In genomic region chr11:43573233-43573632, GRCh38 we compare ENCODE assay signal across 8 cellular contexts.
A peak's percentile ranks its signal among the peaks of the same experiment; 100 is the strongest.
DNase-seq lines count a peak whose midpoint lies in the region; ATAC-seq and TF ChIP-seq lines count a peak whose summit lies in the region.

No MANE protein-coding gene starts in this region.

- H3K27ac Mint-ChIP-seq in activated CD4-positive, alpha-beta T cell treated with anti-CD3 and anti-CD28 coated beads, Interleukin-2, amount 10 ng/mL, durations not matched to agents 7 days and 5 days = no peak overlapping the region
- H3K27ac Mint-ChIP-seq in brain = no peak overlapping the region
- H3K27ac Mint-ChIP-seq in activated CD8-positive, alpha-beta memory T cell treated with anti-CD3 and anti-CD28 coated beads, Interleukin-2, amount 10 ng/mL, durations not matched to agents 7 days and 5 days = no peak overlapping the region

- H3K27me3 ChIP-seq in transverse colon = peaks cover 85% of the 10 kb centered on the region

- peaks cover 5 to 24% (median 13%) of the 10 kb centered on the region in 4 donors for H3K4me1 ChIP-seq in transverse colon

- peaks cover 82% of the 10 kb centered on the region for H3K27me3 Mint-ChIP-seq in activated CD4-positive, alpha-beta T cell treated with anti-CD3 and anti-CD28 coated beads, Interleukin-2, amount 10 ng/mL, durations not matched to agents 7 days and 5 days
- H3K27me3 Mint-ChIP-seq in brain = peaks cover 49% of the 10 kb centered on the region
- peaks cover 95% of the 10 kb centered on the region for H3K27me3 Mint-ChIP-seq in activated CD8-positive, alpha-beta memory T cell treated with anti-CD3 and anti-CD28 coated beads, Interleukin-2, amount 10 ng/mL, durations not matched to agents 7 days and 5 days

- H3K36me3 ChIP-seq in transverse colon = no peaks in the 10 kb centered on the region

- H3K27ac ChIP-seq in transverse colon = no peak overlapping the region

- no peak for ATAC-seq in activated CD8-positive, alpha-beta memory T cell treated with anti-CD3 and anti-CD28 coated beads, Interleukin-2, amount 10 ng/mL, durations not matched to agents 7 days and 5 days

- peak; percentile 68 for TF ChIP-seq CTCF in NB4 (IDR thresholded peaks at IDR 0.05; ENCODE audit: low read depth, low read length)
- TF ChIP-seq CTCF in brain (conservative IDR thresholded peaks at IDR 0.05) = peak; percentile 65 to 80
- TF ChIP-seq CTCF in transverse colon (IDR thresholded peaks at IDR 0.05) = peak in 2 of 5 experiments; percentile 26 to 39

- H3K4me1 Mint-ChIP-seq in activated CD4-positive, alpha-beta T cell treated with anti-CD3 and anti-CD28 coated beads, Interleukin-2, amount 10 ng/mL, durations not matched to agents 7 days and 5 days = peaks cover 18% of the 10 kb centered on the region
- H3K4me1 Mint-ChIP-seq in brain = peaks cover 52% of the 10 kb centered on the region
- peaks cover 17% of the 10 kb centered on the region for H3K4me1 Mint-ChIP-seq in activated CD8-positive, alpha-beta memory T cell treated with anti-CD3 and anti-CD28 coated beads, Interleukin-2, amount 10 ng/mL, durations not matched to agents 7 days and 5 days

- DNase-seq in activated CD4-positive, alpha-beta T cell treated with anti-CD3 and anti-CD28 coated beads, Interleukin-2, amount 10 ng/mL, durations not matched to agents 7 days and 5 days = peak; percentile 20
- DNase-seq in activated CD4-positive, alpha-beta T cell treated with anti-CD3 and anti-CD28 coated beads for 1 hour = no peak
- peak; percentile 56 for DNase-seq in NB4 (ENCODE audit: low read depth)
- peak; percentile 64 for DNase-seq in retina
- DNase-seq in activated CD8-positive, alpha-beta memory T cell treated with anti-CD3 and anti-CD28 coated beads, Interleukin-2, amount 10 ng/mL, durations not matched to agents 7 days and 5 days = no peak
- no peak for DNase-seq in transverse colon
- no peak for DNase-seq in activated CD4-positive, alpha-beta T cell treated with anti-CD3 and anti-CD28 coated beads, Interleukin-2, amount 50 U/mL, for 48 hours

- CTCF ChIA-PET in activated CD4-positive, alpha-beta T cell treated with anti-CD3 and anti-CD28 coated beads, Interleukin-2, amount 10 ng/mL, durations not matched to agents 7 days and 5 days (lab: Charles Lee) = interaction anchor here (0.9 to 1.3 kb wide), 2 partner anchors 9 to 11 kb away, joined by 3 read pairs; no protein-coding TSS in a partner anchor
- CTCF ChIA-PET in activated CD8-positive, alpha-beta memory T cell treated with anti-CD3 and anti-CD28 coated beads, Interleukin-2, amount 10 ng/mL, durations not matched to agents 7 days and 5 days (lab: Charles Lee) = interaction anchor here (1.1 to 1.8 kb wide), 4 partner anchors 17 to 279 kb away, joined by 3 to 5 read pairs (median 3); no protein-coding TSS in a partner anchor

- TF ChIP-seq EP300 in transverse colon (IDR thresholded peaks at IDR 0.05; ENCODE audit: low read depth) = no peak

- H3K4me3 ChIP-seq in NB4 (ENCODE audit: low read depth, low read length) = no peak overlapping the region
- no peak overlapping the region for H3K4me3 ChIP-seq in transverse colon

- in situ Hi-C loops in transverse colon (cut with MboI; ENCODE audit: low pct_ligation_motif_present in 1 of 4, low pct_unique_long_range_greater_than_20kb in 1 of 4, low sequenced_read_pairs in 3 of 4) = no loop called here

- POLR2A ChIA-PET in activated CD4-positive, alpha-beta T cell treated with anti-CD3 and anti-CD28 coated beads, Interleukin-2, amount 10 ng/mL, durations not matched to agents 7 days and 5 days (lab: Charles Lee) = no interaction called here

- intact Hi-C loops in transverse colon (cut with DNase I; ENCODE audit: low total_unique reads) = no loop called here

- H3K36me3 Mint-ChIP-seq in activated CD4-positive, alpha-beta T cell treated with anti-CD3 and anti-CD28 coated beads, Interleukin-2, amount 10 ng/mL, durations not matched to agents 7 days and 5 days (ENCODE audit: low read depth) = no peaks in the 10 kb centered on the region
- H3K36me3 Mint-ChIP-seq in brain = no peaks in the 10 kb centered on the region
- H3K36me3 Mint-ChIP-seq in activated CD8-positive, alpha-beta memory T cell treated with anti-CD3 and anti-CD28 coated beads, Interleukin-2, amount 10 ng/mL, durations not matched to agents 7 days and 5 days = peaks cover 3% of the 10 kb centered on the region

- H3K9me3 Mint-ChIP-seq in activated CD4-positive, alpha-beta T cell treated with anti-CD3 and anti-CD28 coated beads, Interleukin-2, amount 10 ng/mL, durations not matched to agents 7 days and 5 days = peaks cover 3% of the 10 kb centered on the region
- H3K9me3 Mint-ChIP-seq in brain = peaks cover 0 to 6% (median 0%) of the 10 kb centered on the region in 5 experiments
- H3K9me3 Mint-ChIP-seq in activated CD8-positive, alpha-beta memory T cell treated with anti-CD3 and anti-CD28 coated beads, Interleukin-2, amount 10 ng/mL, durations not matched to agents 7 days and 5 days (ENCODE audit: low read depth) = no peaks in the 10 kb centered on the region

- H3K9me3 ChIP-seq in transverse colon = no peaks in the 10 kb centered on the region

- TF ChIP-seq POLR2A in NB4 (IDR thresholded peaks at IDR 0.05; ENCODE audit: extremely low read depth, insufficient read length) (no peak), transverse colon (IDR thresholded peaks at IDR 0.05) (no peak)

- H3K4me3 Mint-ChIP-seq in activated CD4-positive, alpha-beta T cell treated with anti-CD3 and anti-CD28 coated beads, Interleukin-2, amount 10 ng/mL, durations not matched to agents 7 days and 5 days = no peak overlapping the region
- H3K4me3 Mint-ChIP-seq in brain = peak overlapping the region in 3 of 5 experiments; percentile 49 to 99 (median 93)
- H3K4me3 Mint-ChIP-seq in activated CD8-positive, alpha-beta memory T cell treated with anti-CD3 and anti-CD28 coated beads, Interleukin-2, amount 10 ng/mL, durations not matched to agents 7 days and 5 days = no peak overlapping the region

- 0 to 7% methylated on average over 3 to 6 of the region's 6 CpGs for WGBS in transverse colon (ENCODE audit: low coverage in 1 of 2), 2 donors

Comparison
In these comparisons a context has a peak if more than half of its experiments do, and no peak if none do; other contexts are left out.
1. DNase-seq: peak in activated CD4-positive, alpha-beta T cell treated with anti-CD3 and anti-CD28 coated beads, Interleukin-2, amount 10 ng/mL, durations not matched to agents 7 days and 5 days (single experiment), NB4 (single experiment) and retina (single experiment); none in activated CD4-positive, alpha-beta T cell treated with anti-CD3 and anti-CD28 coated beads for 1 hour (single experiment), activated CD8-positive, alpha-beta memory T cell treated with anti-CD3 and anti-CD28 coated beads, Interleukin-2, amount 10 ng/mL, durations not matched to agents 7 days and 5 days (single experiment), transverse colon (single experiment) and activated CD4-positive, alpha-beta T cell treated with anti-CD3 and anti-CD28 coated beads, Interleukin-2, amount 50 U/mL, for 48 hours (0 of 2).
2. H3K4me3 Mint-ChIP-seq: peak in brain (3 of 5); none in activated CD4-positive, alpha-beta T cell treated with anti-CD3 and anti-CD28 coated beads, Interleukin-2, amount 10 ng/mL, durations not matched to agents 7 days and 5 days (single experiment) and activated CD8-positive, alpha-beta memory T cell treated with anti-CD3 and anti-CD28 coated beads, Interleukin-2, amount 10 ng/mL, durations not matched to agents 7 days and 5 days (single experiment).